Comparison of ENCODE assay signal across 29 cellular contexts in the genomic region with DNA sequence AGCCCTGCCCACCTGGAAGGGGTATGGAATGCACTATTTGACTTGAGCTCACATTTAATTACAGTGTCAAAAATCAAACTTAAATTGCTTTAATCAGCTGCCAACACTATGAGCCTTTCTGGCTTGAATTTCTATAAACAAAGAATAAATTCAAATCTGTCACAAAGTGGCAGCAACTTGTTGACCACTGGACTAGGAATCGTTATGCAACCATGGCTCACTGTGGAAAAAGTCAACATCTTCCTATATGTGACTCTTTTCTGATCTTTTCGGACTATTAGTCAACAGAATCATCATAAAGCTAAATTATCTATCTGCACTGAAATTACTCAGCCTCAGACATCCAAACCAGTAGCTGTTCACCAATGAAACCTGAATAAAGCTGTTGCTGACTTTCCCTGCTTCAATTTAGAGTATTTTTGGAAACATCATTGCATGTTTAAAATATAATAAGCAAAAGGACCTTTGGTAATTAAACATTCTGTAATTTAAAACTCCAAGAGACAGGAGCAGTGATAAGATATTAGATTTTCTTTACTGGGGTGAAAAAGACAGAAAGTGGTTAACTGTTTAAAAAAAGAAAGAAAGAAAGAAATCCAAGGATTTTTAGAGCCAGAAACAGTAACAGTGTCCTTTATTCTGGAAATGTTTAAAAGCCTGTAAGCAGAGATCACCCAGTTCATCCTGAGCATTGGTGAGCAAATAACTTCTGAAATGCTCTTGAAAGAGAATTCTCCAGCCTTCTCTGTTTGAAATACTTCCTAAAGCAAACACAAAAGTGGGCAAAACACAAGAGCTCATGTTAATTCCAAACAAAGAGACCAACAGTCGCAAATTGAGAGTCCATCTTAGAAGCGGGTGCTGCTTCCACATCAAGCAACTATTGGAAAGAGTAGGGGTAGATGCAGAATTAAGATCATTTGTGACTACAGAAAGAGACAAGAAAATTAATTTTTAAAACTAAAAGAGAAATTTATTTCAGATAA. TPM values are rescaled to one million over a fixed set of nuclear protein-coding genes. Genes with fewer than 3 reads are reported as not detected.
"Had no signal": no experiment of that assay in that cellular context is flagged by ENCODE, and none has a peak within 500 bp of the region (broad histone marks: within the 10 kb centered on the region; RNA-seq: fewer than 3 reads in every experiment).

No MANE protein-coding gene starts in this region.

- H3K27ac ChIP-seq: brain microvascular endothelial cell, neutrophil, parathyroid adenoma, stomach, testis had no signal

- H3K4me1 ChIP-seq: parathyroid adenoma, stomach, testis had no signal

- H3K9ac ChIP-seq: parathyroid adenoma had no signal

- H3K9me3 ChIP-seq: neutrophil, stomach, testis had no signal

- ATAC-seq: activated CD4-positive, CD25-positive, alpha-beta regulatory T cell treated with anti-CD3 and anti-CD28 coated beads, Interleukin-2, amount 50 U/mL, for 24 hours; activated naive CD8-positive, alpha-beta T cell treated with anti-CD3 and anti-CD28 coated beads, Interleukin-2, amount 50 U/mL, for 24 hours; activated T-cell treated with anti-CD3 and anti-CD28 coated beads, Interleukin-2, amount 50 U/mL, for 4 hours; left colon; natural killer cell; sciatic nerve; stimulated activated effector memory CD8-positive, alpha-beta T cell treated with anti-CD3 and anti-CD28 coated beads, Interleukin-12 subunit alpha, Interleukin-12 subunit beta, amount 100 ng/mL, for 72 hours had no signal

- FAIRE-seq: endometrium had no signal

- H3K4me3 Mint-ChIP-seq: activated CD4-positive, alpha-beta T cell treated with anti-CD3 and anti-CD28 coated beads, Interleukin-2, amount 10 ng/mL, durations not matched to agents 7 days and 5 days; activated naive CD4-positive, alpha-beta T cell treated with anti-CD3 and anti-CD28 coated beads, Interleukin-2, amount 10 ng/mL, durations not matched to agents 7 days and 5 days; activated naive CD8-positive, alpha-beta T cell treated with anti-CD3 and anti-CD28 coated beads, Interleukin-2, amount 50 U/mL, for 24 hours; activated T-cell treated with anti-CD3 and anti-CD28 coated beads, Interleukin-2, amount 50 U/mL, for 4 hours; central memory CD8-positive, alpha-beta T cell; natural killer cell; stimulated activated effector memory CD8-positive, alpha-beta T cell treated with anti-CD3 and anti-CD28 coated beads, Interleukin-12 subunit alpha, Interleukin-12 subunit beta, amount 100 ng/mL, for 72 hours had no signal

- H3K79me2 ChIP-seq: parathyroid adenoma had no signal

- H3K9me3 Mint-ChIP-seq: activated CD4-positive, alpha-beta T cell treated with anti-CD3 and anti-CD28 coated beads, Interleukin-2, amount 10 ng/mL, durations not matched to agents 7 days and 5 days; activated naive CD4-positive, alpha-beta T cell treated with anti-CD3 and anti-CD28 coated beads, Interleukin-2, amount 10 ng/mL, durations not matched to agents 7 days and 5 days; activated naive CD8-positive, alpha-beta T cell treated with anti-CD3 and anti-CD28 coated beads, Interleukin-2, amount 50 U/mL, for 24 hours; activated T-cell treated with anti-CD3 and anti-CD28 coated beads, Interleukin-2, amount 50 U/mL, for 4 hours; central memory CD8-positive, alpha-beta T cell; natural killer cell had no signal

- H3K4me3 ChIP-seq: lung, smooth muscle cell, stomach, testis had no signal

- H3K36me3 Mint-ChIP-seq: activated naive CD4-positive, alpha-beta T cell treated with anti-CD3 and anti-CD28 coated beads, Interleukin-2, amount 10 ng/mL, durations not matched to agents 7 days and 5 days; natural killer cell; stimulated activated effector memory CD8-positive, alpha-beta T cell treated with anti-CD3 and anti-CD28 coated beads, Interleukin-12 subunit alpha, Interleukin-12 subunit beta, amount 100 ng/mL, for 72 hours had no signal

- H3K4me2 ChIP-seq: smooth muscle cell had no signal

- H3K36me3 ChIP-seq: brain microvascular endothelial cell, neutrophil, stomach had no signal

- H3K27me3 ChIP-seq: brain microvascular endothelial cell, testis had no signal

- H2AFZ ChIP-seq: parathyroid adenoma had no signal

- DNase-seq: activated CD4-positive, alpha-beta T cell treated with anti-CD3 and anti-CD28 coated beads, Interleukin-2, amount 10 ng/mL, durations not matched to agents 7 days and 5 days; activated CD8-positive, alpha-beta memory T cell treated with anti-CD3 and anti-CD28 coated beads, Interleukin-2, amount 50 U/mL, for 4 hours; activated effector memory CD4-positive, alpha-beta T cell treated with Interleukin-2 at 50 U/mL for 16 hours; activated naive CD4-positive, alpha-beta T cell treated with anti-CD3 and anti-CD28 coated beads, Interleukin-2, amount 10 ng/mL, durations not matched to agents 7 days and 5 days; activated naive CD8-positive, alpha-beta T cell treated with anti-CD3 and anti-CD28 coated beads, Interleukin-2, amount 50 U/mL, for 24 hours; activated T-cell treated with anti-CD3 and anti-CD28 coated beads, Interleukin-2, amount 50 U/mL, for 4 hours; anterior cingulate cortex; brain microvascular endothelial cell; cortex of kidney; erythroblast; foreskin melanocyte; glutamatergic neuron; hypothalamus; islet precursor cell; left colon; natural killer cell; stimulated activated CD4-positive, alpha-beta T cell treated with anti-CD3 and anti-CD28 coated beads, Interleukin-4, amount 100 ng/mL, for 24 hours; stomach; T-helper 9 cell; testis had no signal

- H3K4me1 Mint-ChIP-seq: central memory CD8-positive, alpha-beta T cell had no signal

- H3K27ac Mint-ChIP-seq: activated CD4-positive, alpha-beta T cell treated with anti-CD3 and anti-CD28 coated beads, Interleukin-2, amount 10 ng/mL, durations not matched to agents 7 days and 5 days; activated naive CD4-positive, alpha-beta T cell treated with anti-CD3 and anti-CD28 coated beads, Interleukin-2, amount 10 ng/mL, durations not matched to agents 7 days and 5 days; activated naive CD8-positive, alpha-beta T cell treated with anti-CD3 and anti-CD28 coated beads, Interleukin-2, amount 50 U/mL, for 24 hours; natural killer cell; stimulated activated effector memory CD8-positive, alpha-beta T cell treated with anti-CD3 and anti-CD28 coated beads, Interleukin-12 subunit alpha, Interleukin-12 subunit beta, amount 100 ng/mL, for 72 hours had no signal

RNA-seq across cellular contexts. Expression of a gene that starts 26.2 kb away (rescaled TPM):
- total RNA-seq: activated CD4-positive, alpha-beta T cell treated with anti-CD3 and anti-CD28 coated beads, Interleukin-2, amount 10 ng/mL, durations not matched to agents 7 days and 5 days had no signal
